In the genomic region with DNA sequence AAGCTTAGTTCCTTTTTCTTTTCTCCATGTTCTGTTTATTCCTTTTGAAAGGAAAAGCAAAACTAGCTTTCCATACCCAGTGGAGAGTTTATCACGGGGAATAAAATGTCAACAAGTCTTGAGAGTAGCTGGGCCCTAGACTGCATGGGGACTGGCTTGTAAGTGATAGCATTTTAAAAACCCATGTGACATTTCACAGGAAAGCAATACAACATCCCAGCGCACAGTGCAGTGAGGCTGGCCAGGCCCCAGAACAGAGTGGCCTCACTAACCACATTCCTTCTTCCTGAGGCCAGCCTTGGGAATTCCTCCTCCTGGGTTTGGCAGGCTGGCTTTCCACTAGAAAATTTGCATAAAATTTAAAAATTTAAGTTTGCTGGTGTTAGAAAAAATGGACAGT, we compare ENCODE assay signal across 11 cellular contexts.
A peak's percentile ranks its signal among the peaks of the same experiment; 100 is the strongest.
DNase-seq lines count a peak whose midpoint lies in the region; ATAC-seq and TF ChIP-seq lines count a peak whose summit lies in the region.
"Had no signal": no experiment of that assay in that cellular context is flagged by ENCODE, and none has a peak within 500 bp of the region (broad histone marks: within the 10 kb centered on the region; RNA-seq: fewer than 3 reads in every experiment).

No MANE protein-coding gene starts in this region.

- H3K4me2 ChIP-seq in osteoblast (ENCODE audit: insufficient read depth, low read length): peak overlapping the region; percentile 58

- peak; percentile 23 for DNase-seq in AG08396 (ENCODE audit: low spot score)
- peak; percentile 92 for DNase-seq in astrocyte of the hippocampus (ENCODE audit: low read depth, low spot score)
- DNase-seq in right atrium auricular region (ENCODE audit: low spot score): peak; percentile 67
- DNase-seq in osteoblast (ENCODE audit: insufficient read length, low spot score, missing footprints): no peak
- no peak for DNase-seq in NCI-H1930 (lab: John Stamatoyannopoulos, UW)
- no peak for DNase-seq in dorsolateral prefrontal cortex
- DNase-seq in SW480 (ENCODE audit: low spot score): no peak
- DNase-seq: anterior cingulate cortex, NCI-H2029 had no signal

- H3K27ac ChIP-seq in right atrium auricular region (peak overlapping the region; percentile 44 to 69), osteoblast (ENCODE audit: low read depth, low read length) (peak overlapping the region; percentile 38), dorsolateral prefrontal cortex (peak overlapping the region in 24 of 59 donors; percentile 5 to 65 (median 28))

- H3K36me3 ChIP-seq in right atrium auricular region (no peaks in the 10 kb centered on the region), osteoblast (ENCODE audit: insufficient read depth, low read length) (no peaks in the 10 kb centered on the region)

- H3K4me1 ChIP-seq in right atrium auricular region (peaks cover 0 to 54% of the 10 kb centered on the region in 2 donors), osteoblast (ENCODE audit: insufficient read depth, low read length) (peaks cover 29% of the 10 kb centered on the region)

- H3K27me3 ChIP-seq in right atrium auricular region (no peaks in the 10 kb centered on the region), osteoblast (ENCODE audit: insufficient read depth, low read length) (no peaks in the 10 kb centered on the region), dorsolateral prefrontal cortex (no peaks in the 10 kb centered on the region)

- ATAC-seq in HG03196 (IDR thresholded peaks at IDR 0.05; ENCODE audit: unreplicated experiment): no peak

- no peaks in the 10 kb centered on the region for H3K79me2 ChIP-seq in osteoblast (ENCODE audit: insufficient read depth, low read length)

- H2AFZ ChIP-seq in osteoblast (ENCODE audit: low read length): no peak overlapping the region

- TF ChIP-seq CTCF in right atrium auricular region (IDR thresholded peaks at IDR 0.05) (no peak), osteoblast (IDR thresholded peaks at IDR 0.05; ENCODE audit: extremely low read depth, low read depth, low read length) (no peak), dorsolateral prefrontal cortex (IDR thresholded peaks at IDR 0.05 in 54 of 56, conservative IDR thresholded peaks at IDR 0.05 in 2 of 56; ENCODE audit: low read depth in 1 of 56, partially characterized antibody in 56 of 56) (no peak)

- H3K9me3 ChIP-seq in right atrium auricular region (no peaks in the 10 kb centered on the region), osteoblast (ENCODE audit: low read depth, low read length) (no peaks in the 10 kb centered on the region)

- intact Hi-C loops in dorsolateral prefrontal cortex (cut with DNase I): no loop called here

- no peaks in the 10 kb centered on the region for H4K20me1 ChIP-seq in osteoblast (ENCODE audit: insufficient read depth, low read length)

- H3K4me3 ChIP-seq in right atrium auricular region (no peak overlapping the region), osteoblast (ENCODE audit: insufficient read depth, low read length) (peak overlapping the region; percentile 24), dorsolateral prefrontal cortex (no peak overlapping the region)
- H3K4me3 ChIP-seq: skin epidermis had no signal

Comparison
In these comparisons a context has a peak if more than half of its experiments do, and no peak if none do; other contexts are left out.
1. DNase-seq: peak in AG08396 (single experiment), astrocyte of the hippocampus (single experiment) and right atrium auricular region (single experiment); none in osteoblast (single experiment), NCI-H1930 (0 of 2), dorsolateral prefrontal cortex (0 of 10) and SW480 (single experiment).